In genomic region chr11:61152816-61153592, GRCh38 we compare ENCODE assay signal across 10 cellular contexts. TPM values are rescaled to one million over a fixed set of nuclear protein-coding genes. Genes with fewer than 3 reads are reported as not detected.
DNase-seq lines count a peak whose midpoint lies in the region; TF ChIP-seq lines count a peak whose summit lies in the region.
"Had no signal": no experiment of that assay in that cellular context is flagged by ENCODE, and none has a peak within 500 bp of the region (broad histone marks: within the 10 kb centered on the region; RNA-seq: fewer than 3 reads in every experiment).

No MANE protein-coding gene starts in this region.

- H3K9me3 ChIP-seq in HEK293 (ENCODE audit: control insufficient read depth, insufficient read depth, low read depth, low read length) (no peaks in the 10 kb centered on the region), smooth muscle cell (replicated peaks; ENCODE audit: low read depth) (no peaks in the 10 kb centered on the region)

- no peak overlapping the region for H2AFZ ChIP-seq in smooth muscle cell (ENCODE audit: low read depth)

- peaks cover 24% of the 10 kb centered on the region for H3F3A ChIP-seq in smooth muscle cell (ENCODE audit: low read depth)

- peaks cover 0 to 13% of the 10 kb centered on the region in 2 experiments; a peak in 1 of 3 replicates for H3K36me3 ChIP-seq in HEK293 (ENCODE audit: control insufficient read depth in 2 of 2, insufficient read depth in 1 of 2, low read length in 2 of 2)
- no peaks in the 10 kb centered on the region for H3K36me3 ChIP-seq in smooth muscle cell (ENCODE audit: low read depth)

- peaks cover 52% of the 10 kb centered on the region for H4K20me1 ChIP-seq in smooth muscle cell (ENCODE audit: low read depth)

- H3K79me2 ChIP-seq in smooth muscle cell (ENCODE audit: low read depth): peaks cover 84% of the 10 kb centered on the region

- 50% methylated on average over 9 of the region's 9 CpGs for whole genome bisulfite sequencing in smooth muscle cell (ENCODE audit: low lambda C conversion rate)

- no peak overlapping the region for H3K27ac ChIP-seq in HEK293 (ENCODE audit: extremely low read depth, low read depth, low read length)
- peak overlapping the region; percentile 97 for H3K27ac ChIP-seq in smooth muscle cell (ENCODE audit: low read depth)

- peak overlapping the region; percentile 69 for H3K4me2 ChIP-seq in smooth muscle cell

- DNase-seq in astrocyte of the hippocampus (ENCODE audit: low read depth, low spot score): peak; percentile 86
- DNase-seq in hepatic stellate cell (ENCODE audit: low spot score): peak; percentile 79
- no peak for DNase-seq in smooth muscle cell (lab: John Stamatoyannopoulos, UW; ENCODE audit: unreplicated experiment)
- no peak for DNase-seq in ureter (ENCODE audit: low spot score)
- DNase-seq in stimulated activated CD4-positive, alpha-beta T cell treated with anti-CD3 and anti-CD28 coated beads, Interleukin-12 subunit alpha, Interleukin-12 subunit beta, amount 100 ng/mL, for 4 hours: no peak
- no peak for DNase-seq in NAMALWA (ENCODE audit: low spot score)
- DNase-seq in T-helper 9 cell: no peak
- DNase-seq: activated CD8-positive, alpha-beta memory T cell treated with anti-CD3 and anti-CD28 coated beads, Interleukin-2, amount 10 ng/mL, durations not matched to agents 7 days and 5 days; NCI-H446 treated with DMSO at 0.1 percent for 48 hours had no signal

- POLR2A ChIA-PET in HEK293 (lab: Yijun Ruan, JAX): no interaction called here

- TF ChIP-seq CTCF in HEK293 (tag by site-specific recombination; IDR thresholded peaks at IDR 0.05) (no peak), smooth muscle cell (IDR thresholded peaks at IDR 0.05; ENCODE audit: borderline replicate concordance, insufficient read depth, poor library complexity, severe bottlenecking) (no peak)

- no peaks in the 10 kb centered on the region for H3K27me3 ChIP-seq in smooth muscle cell (ENCODE audit: low read depth)

- CTCF ChIA-PET in HEK293 (lab: Yijun Ruan, JAX): interaction anchor here (0.9 to 2.1 kb wide), 5 partner anchors 8 to 253 kb away, joined by 3 to 9 read pairs (median 5); partner anchors contain the start of gene VPS37C

- H3K4me1 ChIP-seq in HEK293 (ENCODE audit: control insufficient read depth, insufficient read depth, low read length) (no peaks in the 10 kb centered on the region), smooth muscle cell (ENCODE audit: low read depth) (peaks cover 50% of the 10 kb centered on the region)

- H3K9ac ChIP-seq in smooth muscle cell (ENCODE audit: low read depth): peak overlapping the region; percentile 84

- no peak overlapping the region for H3K4me3 ChIP-seq in HEK293 (ENCODE audit: low read depth, low read length)
- no peak overlapping the region for H3K4me3 ChIP-seq in smooth muscle cell

TF ChIP-seq in HEK293, 187 proteins besides CTCF, POLR2A, EP300 and RAD21 (continues in another document):
- TF ChIP-seq EGR2 (tag by site-specific recombination; IDR thresholded peaks at IDR 0.05; ENCODE audit: low read depth) (0 out of 2 replicates have a peak, but pooled peaks have one; percentile 20), ZNF398 (tag by site-specific recombination; IDR thresholded peaks at IDR 0.05) (0 out of 2 replicates have a peak, but pooled peaks have one; percentile 21), SP7 (tag by site-specific recombination; IDR thresholded peaks at IDR 0.05) (peak; percentile 83), HOXA7 (CRISPR knock-in tag; IDR thresholded peaks at IDR 0.05; ENCODE audit: borderline replicate concordance) (no peak), YY2 (tag by site-specific recombination; IDR thresholded peaks at IDR 0.05) (0 out of 2 replicates have a peak, but pooled peaks have one; percentile 39), ZNF16 (tag by site-specific recombination; IDR thresholded peaks at IDR 0.05; ENCODE audit: low read depth) (no peak), ZFHX2 (tag by site-specific recombination; conservative IDR thresholded peaks at IDR 0.05) (peak; percentile 47; the same call in 1 of the 2 replicates), HIC1 (tag by site-specific recombination; IDR thresholded peaks at IDR 0.05) (no peak), ZNF175 (tag by site-specific recombination; IDR thresholded peaks at IDR 0.05) (no peak), ZNF148 (tag by site-specific recombination; IDR thresholded peaks at IDR 0.05; ENCODE audit: borderline replicate concordance) (no peak), ZEB2 (tag by site-specific recombination; IDR thresholded peaks at IDR 0.05) (no peak), OVOL3 (tag by site-specific recombination; IDR thresholded peaks at IDR 0.05) (no peak), KLF1 (tag by site-specific recombination; IDR thresholded peaks at IDR 0.05) (peak; percentile 58), ZIC2 (tag by site-specific recombination; IDR thresholded peaks at IDR 0.05) (peak; percentile 79), GLIS1 (tag by site-specific recombination; IDR thresholded peaks at IDR 0.05) (peak; percentile 70), ATF2 (tag by site-specific recombination; IDR thresholded peaks at IDR 0.05; ENCODE audit: low read depth) (no peak), OSR2 (tag by site-specific recombination; IDR thresholded peaks at IDR 0.05) (no peak), ZNF324 (tag by site-specific recombination; IDR thresholded peaks at IDR 0.05) (no peak), ZNF366 (tag by site-specific recombination; conservative IDR thresholded peaks at IDR 0.05) (peak; percentile 45; the same call in 1 of the 2 replicates), ZNF670 (tag by site-specific recombination; IDR thresholded peaks at IDR 0.05; ENCODE audit: low read depth) (no peak), ZBTB20 (tag by site-specific recombination; IDR thresholded peaks at IDR 0.05) (no peak)

RNA-seq across cellular contexts. Expression of gene VPS37C, which starts 8.2 kb away (rescaled TPM):
- total RNA-seq in smooth muscle cell: 8.8 and 13.6 TPM in 2 replicates
- polyA plus RNA-seq in smooth muscle cell: 15.4 and 22.4 TPM in 2 replicates
- 30.8 TPM for total RNA-seq in ureter

RNA-seq across cellular contexts. Expression of gene PGA3, which starts 50.3 kb away (rescaled TPM):
- not detected in 2 replicates for total RNA-seq in smooth muscle cell
- polyA plus RNA-seq in smooth muscle cell: not detected in 2 replicates
- not detected for total RNA-seq in ureter
- total RNA-seq: activated CD8-positive, alpha-beta memory T cell treated with anti-CD3 and anti-CD28 coated beads, Interleukin-2, amount 10 ng/mL, durations not matched to agents 7 days and 5 days had no signal

RNA-seq across cellular contexts. Expression of gene CD5, which starts 50.7 kb away (rescaled TPM):
- not detected in 2 replicates for total RNA-seq in smooth muscle cell
- 0.10 and 0.72 TPM in 2 replicates for polyA plus RNA-seq in smooth muscle cell
- total RNA-seq in ureter: 1.6 TPM

Comparison
In these comparisons a context has a peak if more than half of its experiments do, and no peak if none do; other contexts are left out.
1. DNase-seq: peak in astrocyte of the hippocampus (single experiment) and hepatic stellate cell (single experiment); none in smooth muscle cell (single experiment), ureter (single experiment), stimulated activated CD4-positive, alpha-beta T cell treated with anti-CD3 and anti-CD28 coated beads, Interleukin-12 subunit alpha, Interleukin-12 subunit beta, amount 100 ng/mL, for 4 hours (single experiment), NAMALWA (single experiment) and T-helper 9 cell (single experiment).